8 cellular contexts compared by ENCODE assay signal in genomic region chr6:28400122-28400451, GRCh38. TPM values are rescaled to one million over a fixed set of nuclear protein-coding genes. Genes with fewer than 3 reads are reported as not detected.
A peak's percentile ranks its signal among the peaks of the same experiment; 100 is the strongest.
DNase-seq lines count a peak whose midpoint lies in the region; ATAC-seq, FAIRE-seq and TF ChIP-seq lines count a peak whose summit lies in the region.

No MANE protein-coding gene starts in this region.

- no peak for TF ChIP-seq CTCF in hepatocyte (IDR thresholded peaks at IDR 0.05; ENCODE audit: poor library complexity)

- CTCF ChIA-PET in activated CD8-positive, alpha-beta T cell treated with anti-CD3 and anti-CD28 coated beads, Interleukin-2, amount 10 ng/mL, durations not matched to agents 7 days and 5 days (lab: Charles Lee): no interaction called here

- H3K79me2 ChIP-seq in GM23248 (ENCODE audit: insufficient read depth) (peaks cover 41% of the 10 kb centered on the region), hepatocyte (peaks cover 40% of the 10 kb centered on the region)

- 58 to 61% methylated on average over 8 of the region's 8 CpGs for WGBS in GM23248 (ENCODE audit: low coverage in 1 of 2, low lambda C conversion rate in 2 of 2, missing lambda C conversion rate in 2 of 2), 2 experiments
- WGBS in hepatocyte (ENCODE audit: low lambda C conversion rate, missing lambda C conversion rate): 31% methylated on average over 8 of the region's 8 CpGs

- H2AFZ ChIP-seq in GM23248: peak overlapping the region; percentile 98
- peak overlapping the region; percentile 97 for H2AFZ ChIP-seq in hepatocyte

- peaks cover 6% of the 10 kb centered on the region for H3K9me3 Mint-ChIP-seq in activated CD8-positive, alpha-beta T cell treated with anti-CD3 and anti-CD28 coated beads, Interleukin-2, amount 10 ng/mL, durations not matched to agents 7 days and 5 days (ENCODE audit: insufficient read depth)

- H3K9ac ChIP-seq in GM23248 (peak overlapping the region; percentile 86), skeletal muscle satellite cell (ENCODE audit: low read depth, low read length) (peak overlapping the region; percentile 93)

- H3K27me3 Mint-ChIP-seq in activated CD8-positive, alpha-beta T cell treated with anti-CD3 and anti-CD28 coated beads, Interleukin-2, amount 10 ng/mL, durations not matched to agents 7 days and 5 days (ENCODE audit: low read depth): peaks cover 10% of the 10 kb centered on the region

- H3K4me2 ChIP-seq in GM23248 (ENCODE audit: unreplicated experiment): peak overlapping the region; percentile 98
- H3K4me2 ChIP-seq in hepatocyte: peak overlapping the region; percentile 88
- peak overlapping the region; percentile 95 for H3K4me2 ChIP-seq in skeletal muscle satellite cell (ENCODE audit: low read length)

- in situ Hi-C loops in GM23248 (cut with MboI): no loop called here

- H4K20me1 ChIP-seq in GM23248 (ENCODE audit: insufficient read depth): no peaks in the 10 kb centered on the region
- H4K20me1 ChIP-seq in hepatocyte (ENCODE audit: insufficient read depth, poor library complexity, severe bottlenecking): peaks cover 3% of the 10 kb centered on the region

- no peak for FAIRE-seq in GM12891 (lab: Jason Lieb, UNC)

- no peaks in the 10 kb centered on the region for H3K36me3 ChIP-seq in GM23248 (ENCODE audit: low read depth)
- H3K36me3 ChIP-seq in hepatocyte (replicated peaks; ENCODE audit: insufficient read depth, low read depth): no peaks in the 10 kb centered on the region
- peaks cover 11% of the 10 kb centered on the region for H3K36me3 ChIP-seq in skeletal muscle satellite cell (ENCODE audit: insufficient read depth, low read length)

- no peaks in the 10 kb centered on the region for H3K27me3 ChIP-seq in GM23248 (replicated peaks; ENCODE audit: insufficient read depth)
- H3K27me3 ChIP-seq in hepatocyte: no peaks in the 10 kb centered on the region
- peaks cover 8% of the 10 kb centered on the region for H3K27me3 ChIP-seq in skeletal muscle satellite cell (ENCODE audit: control insufficient read depth, insufficient read depth, low read length)

- H3K9me2 ChIP-seq in GM23248 (ENCODE audit: insufficient read depth) (no peaks in the 10 kb centered on the region), hepatocyte (replicated peaks; ENCODE audit: insufficient read depth) (no peaks in the 10 kb centered on the region)

- no peak for ATAC-seq in activated CD8-positive, alpha-beta T cell treated with anti-CD3 and anti-CD28 coated beads, Interleukin-2, amount 10 ng/mL, durations not matched to agents 7 days and 5 days
- no peak for ATAC-seq in GM19324 (IDR thresholded peaks at IDR 0.05; ENCODE audit: low FRiP score, unreplicated experiment)

- TF ChIP-seq POLR2A in GM12891 (IDR thresholded peaks at IDR 0.05; ENCODE audit: low read depth, low read length): no peak

- no peaks in the 10 kb centered on the region for H3K9me3 ChIP-seq in GM23248 (ENCODE audit: low read depth)
- H3K9me3 ChIP-seq in hepatocyte (ENCODE audit: low read depth): no peaks in the 10 kb centered on the region
- no peaks in the 10 kb centered on the region for H3K9me3 ChIP-seq in skeletal muscle satellite cell (replicated peaks; ENCODE audit: low read length)

- peaks cover 43% of the 10 kb centered on the region for H3K36me3 Mint-ChIP-seq in activated CD8-positive, alpha-beta T cell treated with anti-CD3 and anti-CD28 coated beads, Interleukin-2, amount 10 ng/mL, durations not matched to agents 7 days and 5 days (ENCODE audit: low read depth)

- H3K4me3 ChIP-seq in GM23248 (peak overlapping the region; percentile 93), hepatocyte (peak overlapping the region; percentile 70), skeletal muscle satellite cell (ENCODE audit: low read length) (peak overlapping the region; percentile 93)

- H3K27ac ChIP-seq in GM23248: peak overlapping the region; percentile 22
- H3K27ac ChIP-seq in hepatocyte: peak overlapping the region; percentile 90

- 0 out of 2 replicates have a peak, but pooled peaks cover 3% of the 10 kb centered on the region for H3K4me1 ChIP-seq in GM23248 (ENCODE audit: insufficient read depth)
- H3K4me1 ChIP-seq in hepatocyte (ENCODE audit: insufficient read depth): peaks cover 28% of the 10 kb centered on the region
- H3K4me1 ChIP-seq in skeletal muscle satellite cell (ENCODE audit: control insufficient read depth, insufficient read depth, low read length): peaks cover 13% of the 10 kb centered on the region

- POLR2A ChIA-PET in activated CD8-positive, alpha-beta T cell treated with anti-CD3 and anti-CD28 coated beads, Interleukin-2, amount 10 ng/mL, durations not matched to agents 7 days and 5 days (lab: Charles Lee): no interaction called here

- no peak for DNase-seq in GM23248
- no peak for DNase-seq in activated CD8-positive, alpha-beta T cell treated with anti-CD3 and anti-CD28 coated beads, Interleukin-2, amount 10 ng/mL, durations not matched to agents 7 days and 5 days
- no peak for DNase-seq in hepatocyte (ENCODE audit: low spot score)
- no peak for DNase-seq in UCSD-AML1 (lab: John Stamatoyannopoulos, UW; ENCODE audit: unreplicated experiment)
- no peak for DNase-seq in NCI-H1417 treated with DMSO at 0.1 percent for 48 hours (lab: John Stamatoyannopoulos, UW)
- no peak for DNase-seq in GM12891 (ENCODE audit: insufficient read length, low spot score)

- H3K4me3 Mint-ChIP-seq in activated CD8-positive, alpha-beta T cell treated with anti-CD3 and anti-CD28 coated beads, Interleukin-2, amount 10 ng/mL, durations not matched to agents 7 days and 5 days: peak overlapping the region; percentile 93

- peaks cover 65% of the 10 kb centered on the region for H3K4me1 Mint-ChIP-seq in activated CD8-positive, alpha-beta T cell treated with anti-CD3 and anti-CD28 coated beads, Interleukin-2, amount 10 ng/mL, durations not matched to agents 7 days and 5 days (ENCODE audit: low read depth)

- H3K27ac Mint-ChIP-seq in activated CD8-positive, alpha-beta T cell treated with anti-CD3 and anti-CD28 coated beads, Interleukin-2, amount 10 ng/mL, durations not matched to agents 7 days and 5 days: peak overlapping the region; percentile 96

- peaks cover 5% of the 10 kb centered on the region; the same call in 1 of the 2 replicates for H3F3A ChIP-seq in GM23248 (ENCODE audit: insufficient read depth)

TF ChIP-seq in GM12891, 5 proteins besides CTCF, POLR2A, EP300 and RAD21:
- TF ChIP-seq SPI1 (IDR thresholded peaks at IDR 0.05; ENCODE audit: low read depth, low read length) (no peak), POLR2AphosphoS5 (IDR thresholded peaks at IDR 0.05; ENCODE audit: low read depth, low read length) (no peak), TAF1 (IDR thresholded peaks at IDR 0.05; ENCODE audit: low read depth, low read length) (no peak), PAX5 (IDR thresholded peaks at IDR 0.05; ENCODE audit: insufficient read depth, low read length, severe bottlenecking) (no peak), POU2F2 (IDR thresholded peaks at IDR 0.05; ENCODE audit: low read depth, low read length) (no peak)

RNA-seq across cellular contexts. Expression of gene ZSCAN12, which starts 0.5 kb away (rescaled TPM):
- total RNA-seq in GM23248 (2014; rRNA removed; shearing (Covaris generic)): 1.9 and 3.1 TPM in 2 replicates
- polyA plus RNA-seq in GM23248 (2016; fragmentation: Nextera tagmentation; extraction: Ambion mirVana) (0.88 and 1.2 TPM in 2 replicates), hepatocyte (2.1 and 3.2 TPM in 2 replicates)
- total RNA-seq in activated CD8-positive, alpha-beta T cell treated with anti-CD3 and anti-CD28 coated beads, Interleukin-2, amount 10 ng/mL, durations not matched to agents 7 days and 5 days: 10 to 100 TPM; 10.8 to 11.4 TPM
- total RNA-seq in hepatocyte: 5.6 and 6.1 TPM in 2 replicates
- total RNA-seq in skeletal muscle satellite cell (2012; rRNA removed): 3.7 and 4.1 TPM in 2 replicates
- polyA plus RNA-seq in GM12891 (2012; ENCODE audit: low read depth, missing spikeins): 2.3 TPM

RNA-seq across cellular contexts. Expression of gene ZSCAN23, which starts 43.2 kb away (rescaled TPM):
- total RNA-seq in GM23248 (2014; rRNA removed; shearing (Covaris generic)): 0.32 and 0.51 TPM in 2 replicates
- polyA plus RNA-seq in GM23248 (2016; fragmentation: Nextera tagmentation; extraction: Ambion mirVana) (0.13 and 0.84 TPM in 2 replicates), hepatocyte (0.48 and 1.4 TPM in 2 replicates)
- under 1 TPM; 0.79 to 0.83 TPM for total RNA-seq in activated CD8-positive, alpha-beta T cell treated with anti-CD3 and anti-CD28 coated beads, Interleukin-2, amount 10 ng/mL, durations not matched to agents 7 days and 5 days
- total RNA-seq in hepatocyte: 1.9 and 5.6 TPM in 2 replicates
- 2.0 and 7.1 TPM in 2 replicates for total RNA-seq in skeletal muscle satellite cell (2012; rRNA removed)
- polyA plus RNA-seq in GM12891 (2012; ENCODE audit: low read depth, missing spikeins): 0.31 TPM

RNA-seq across cellular contexts. Expression of gene ZKSCAN3, which starts 50.3 kb away (rescaled TPM):
- total RNA-seq in GM23248 (2014; rRNA removed; shearing (Covaris generic)): 3.0 and 4.0 TPM in 2 replicates
- polyA plus RNA-seq in GM23248 (2016; fragmentation: Nextera tagmentation; extraction: Ambion mirVana) (1.6 and 2.5 TPM in 2 replicates), hepatocyte (1.9 and 3.1 TPM in 2 replicates)
- 1 to 10 TPM; 4.6 to 5.0 TPM for total RNA-seq in activated CD8-positive, alpha-beta T cell treated with anti-CD3 and anti-CD28 coated beads, Interleukin-2, amount 10 ng/mL, durations not matched to agents 7 days and 5 days
- total RNA-seq in hepatocyte: 6.8 and 7.1 TPM in 2 replicates
- total RNA-seq in skeletal muscle satellite cell (2012; rRNA removed): 3.7 and 3.8 TPM in 2 replicates
- 0.95 TPM for polyA plus RNA-seq in GM12891 (2012; ENCODE audit: low read depth, missing spikeins)
